8 cellular contexts compared by ENCODE assay signal in genomic region chr7:152025937-152026890, GRCh38. TPM values are rescaled to one million over a fixed set of nuclear protein-coding genes. Genes with fewer than 3 reads are reported as not detected.
DNase-seq lines count a peak whose midpoint lies in the region; ATAC-seq and TF ChIP-seq lines count a peak whose summit lies in the region.

No MANE protein-coding gene starts in this region.

- no peak overlapping the region for H2BK120ac ChIP-seq in IMR-90 (ENCODE audit: low read depth, low read length)

- H2BK15ac ChIP-seq in IMR-90 (ENCODE audit: low read depth, low read length), result no peak overlapping the region

- no peak for DNase-seq in BJ (ENCODE audit: low read depth)
- DNase-seq in IMR-90, result no peak
- DNase-seq in choroid plexus epithelial cell (ENCODE audit: low read depth), result peak; percentile 2
- no peak for DNase-seq in naive thymus-derived CD4-positive, alpha-beta T cell
- DNase-seq in SKM-1 (lab: John Stamatoyannopoulos, UW; ENCODE audit: unreplicated experiment), result no peak
- no peak for DNase-seq in NCI-H146 treated with DMSO at 0.1 percent for 48 hours (lab: John Stamatoyannopoulos, UW; ENCODE audit: unreplicated experiment)
- no peak for DNase-seq in ecto neural progenitor cell (ENCODE audit: low spot score)
- DNase-seq in HK-2 (ENCODE audit: unreplicated experiment), result no peak

- CTCF ChIA-PET in BJ (lab: Yijun Ruan, JAX) (interaction anchor here (1.0 to 1.3 kb wide), 3 partner anchors 12 to 144 kb away, joined by 3 to 4 read pairs (median 4); no protein-coding TSS in a partner anchor), IMR-90 (lab: Yijun Ruan, JAX) (no interaction called here)
- CTCF ChIA-PET in naive thymus-derived CD4-positive, alpha-beta T cell (lab: Charles Lee), result interaction anchor here (1.0 to 1.1 kb wide), 2 partner anchors 10 to 121 kb away, joined by 3 to 5 read pairs; no protein-coding TSS in a partner anchor

- H3K4me1 ChIP-seq in IMR-90 (ENCODE audit: control insufficient read depth, insufficient read depth, low read length), result peaks cover 5% of the 10 kb centered on the region
- H3K4me1 ChIP-seq in naive thymus-derived CD4-positive, alpha-beta T cell (ENCODE audit: control insufficient read depth in 2 of 2, insufficient read depth in 2 of 2, low read length in 2 of 2), result peaks cover 7 to 22% of the 10 kb centered on the region in 2 donors

- H3K79me1 ChIP-seq in IMR-90 (ENCODE audit: low read depth in 1 of 2, low read length in 2 of 2), result peaks cover 8 to 14% of the 10 kb centered on the region in 2 experiments

- H3K23ac ChIP-seq in IMR-90 (ENCODE audit: low read depth, low read length), result peak overlapping the region; percentile 59

- H3K27ac ChIP-seq in IMR-90 (ENCODE audit: insufficient read depth, low read length), result peak overlapping the region; percentile 66; the same call in 1 of the 2 replicates
- peak overlapping the region; percentile 88 for H3K27ac ChIP-seq in naive thymus-derived CD4-positive, alpha-beta T cell (ENCODE audit: low read depth, low read length)

- H3K4me3 ChIP-seq in BJ (ENCODE audit: low read depth, low read length) (peak overlapping the region; percentile 73), IMR-90 (ENCODE audit: insufficient read depth, low read depth, low read length) (peak overlapping the region; percentile 88), choroid plexus epithelial cell (ENCODE audit: low read depth, low read length) (peak overlapping the region; percentile 88)
- peak overlapping the region; percentile 75 for H3K4me3 ChIP-seq in naive thymus-derived CD4-positive, alpha-beta T cell (ENCODE audit: low read length)

- H3K4me2 ChIP-seq in IMR-90 (ENCODE audit: low read depth, low read length), result peak overlapping the region; percentile 84

- H3K56ac ChIP-seq in IMR-90 (ENCODE audit: extremely low read depth, insufficient read depth, low read length), result peak overlapping the region; percentile 28; the same call in 1 of the 2 replicates

- dilution Hi-C loops in IMR-90 (cut with HindIII; ENCODE audit: low sequenced_read_pairs, unreplicated experiment), result no loop called here

- 7% methylated on average over 9 of the region's 41 CpGs; no CpG with 5 or more reads in 1 of the 2 experiments for WGBS in IMR-90 (ENCODE audit: extremely low coverage in 2 of 2, insufficient read length in 1 of 2), 2 experiments

- no peak overlapping the region for H3K18ac ChIP-seq in IMR-90 (ENCODE audit: low read depth, low read length)

- in situ Hi-C loops in IMR-90 (cut with MboI; ENCODE audit: low sequenced_read_pairs), result no loop called here

- peak overlapping the region; percentile 57; the same call in 1 of the 2 replicates for H4K91ac ChIP-seq in IMR-90 (ENCODE audit: insufficient read depth, low read depth, low read length)

- intact Hi-C loops in IMR-90 (cut with micrococcal nuclease), result loop anchor here (5.0 kb wide), 1 partner anchor 121 kb away; no protein-coding TSS in a partner anchor
- intact Hi-C loops in naive thymus-derived CD4-positive, alpha-beta T cell (cut with micrococcal nuclease), result loop anchor here (1.0 to 10.0 kb wide), 15 partner anchors 81 to 735 kb away; partner anchors contain the start of genes PRKAG2 (in 2 of the 2), KMT2C (in 1 of the 2) and XRCC2 (in 1 of the 2)

- TF ChIP-seq POLR2A in IMR-90 (IDR thresholded peaks at IDR 0.05; ENCODE audit: low read depth, low read length), result no peak

- no peaks in the 10 kb centered on the region for H3K9me3 ChIP-seq in IMR-90 (ENCODE audit: control insufficient read depth, insufficient read depth, low read length)
- no peaks in the 10 kb centered on the region for H3K9me3 ChIP-seq in naive thymus-derived CD4-positive, alpha-beta T cell (ENCODE audit: control insufficient read depth in 2 of 3, low read length in 3 of 3)

- no peak for ATAC-seq in IMR-90 (ENCODE audit: low read depth)
- no peak for ATAC-seq in naive thymus-derived CD4-positive, alpha-beta T cell

- POLR2A ChIA-PET in BJ (lab: Charles Lee), result no interaction called here
- POLR2A ChIA-PET in IMR-90 (lab: Charles Lee; ENCODE audit: unreplicated experiment), result no interaction called here
- POLR2A ChIA-PET in naive thymus-derived CD4-positive, alpha-beta T cell (lab: Charles Lee), result interaction anchor here (0.6 to 2.5 kb wide), 3 partner anchors 20 to 149 kb away, joined by 3 to 8 read pairs (median 6); partner anchors contain the start of gene PRKAG2

- H3K9ac ChIP-seq in IMR-90 (ENCODE audit: low read depth, low read length), result peak overlapping the region; percentile 77

- no peak overlapping the region for H2BK20ac ChIP-seq in IMR-90 (ENCODE audit: low read depth, low read length)

- peak overlapping the region; percentile 89 for H3K14ac ChIP-seq in IMR-90 (replicated peaks; ENCODE audit: low read depth, low read length)

- no peak overlapping the region for H2BK5ac ChIP-seq in IMR-90 (ENCODE audit: low read depth, low read length, poor library complexity, severe bottlenecking)

- H4K8ac ChIP-seq in IMR-90 (ENCODE audit: low read depth in 2 of 2, low read length in 2 of 2), result peak overlapping the region in 1 of 2 experiments; percentile 63; a peak in 2 of 4 replicates

- peaks cover 14 to 54% (median 48%) of the 10 kb centered on the region in 7 donors for H3K4me1 Mint-ChIP-seq in naive thymus-derived CD4-positive, alpha-beta T cell

- no peak overlapping the region; the same call in 1 of the 2 replicates for H4K5ac ChIP-seq in IMR-90 (ENCODE audit: low read depth, low read length)

- H2AK5ac ChIP-seq in IMR-90 (ENCODE audit: low read depth, low read length), result no peak overlapping the region

- H2AFZ ChIP-seq in IMR-90 (replicated peaks; ENCODE audit: low read length, poor library complexity), result peak overlapping the region; percentile 91

- H3K27ac Mint-ChIP-seq in naive thymus-derived CD4-positive, alpha-beta T cell, result peak overlapping the region in 8 of 9 donors; percentile 22 to 95 (median 85)

- no peaks in the 10 kb centered on the region for H4K20me1 ChIP-seq in IMR-90 (ENCODE audit: insufficient read depth, low read length)

- TSS peak; percentile 32 for BruUV-seq in IMR-90 (replicated peaks; lab: Mats Ljungman, UMichigan)

- peak overlapping the region; percentile 80 to 89 (median 86) for H3K4me3 Mint-ChIP-seq in naive thymus-derived CD4-positive, alpha-beta T cell

- H3K36me3 Mint-ChIP-seq in naive thymus-derived CD4-positive, alpha-beta T cell, result peaks cover 0 to 29% (median 21%) of the 10 kb centered on the region in 5 donors

- peaks cover 3% of the 10 kb centered on the region for H3K36me3 ChIP-seq in BJ (ENCODE audit: control insufficient read depth, insufficient read depth, low read length)
- H3K36me3 ChIP-seq in IMR-90 (ENCODE audit: control insufficient read depth, insufficient read depth, low read length), result peaks cover 6% of the 10 kb centered on the region; the same call in 1 of the 2 replicates
- H3K36me3 ChIP-seq in naive thymus-derived CD4-positive, alpha-beta T cell (ENCODE audit: control insufficient read depth in 2 of 3, insufficient read depth in 3 of 3, low read length in 3 of 3), result no peaks in the 10 kb centered on the region

- no peaks in the 10 kb centered on the region for H3K27me3 ChIP-seq in BJ (ENCODE audit: control insufficient read depth, insufficient read depth, low read length)
- peaks cover 5% of the 10 kb centered on the region for H3K27me3 ChIP-seq in IMR-90 (ENCODE audit: control insufficient read depth, insufficient read depth, low read length)
- H3K27me3 ChIP-seq in naive thymus-derived CD4-positive, alpha-beta T cell (ENCODE audit: control insufficient read depth in 2 of 2, insufficient read depth in 2 of 2, low read length in 2 of 2), result no peaks in the 10 kb centered on the region

- TF ChIP-seq CTCF in BJ (IDR thresholded peaks at IDR 0.05; ENCODE audit: insufficient read depth, low read depth, low read length) (no peak), IMR-90 (conservative IDR thresholded peaks at IDR 0.05; ENCODE audit: low read depth, low read length) (no peak), choroid plexus epithelial cell (conservative IDR thresholded peaks at IDR 0.05; ENCODE audit: low read depth, low read length) (no peak)

- peaks cover 0 to 11% (median 0%) of the 10 kb centered on the region in 5 donors for H3K27me3 Mint-ChIP-seq in naive thymus-derived CD4-positive, alpha-beta T cell

- peak overlapping the region; percentile 87 for H2AK9ac ChIP-seq in IMR-90 (replicated peaks; ENCODE audit: low read depth, low read length, poor library complexity)

- H3K4ac ChIP-seq in IMR-90 (ENCODE audit: low read depth, low read length), result peak overlapping the region; percentile 71

- peaks cover 0 to 3% (median 0%) of the 10 kb centered on the region in 11 donors for H3K9me3 Mint-ChIP-seq in naive thymus-derived CD4-positive, alpha-beta T cell

- peaks cover 6% of the 10 kb centered on the region; the same call in 1 of the 2 replicates for H3K9me1 ChIP-seq in IMR-90 (ENCODE audit: insufficient read depth, low read length)

- no peak for TF ChIP-seq RAD21 in IMR-90 (IDR thresholded peaks at IDR 0.05; ENCODE audit: low read length)

TF ChIP-seq in IMR-90, 13 proteins besides CTCF, POLR2A, EP300 and RAD21 (continues in another document):
- TF ChIP-seq RFX5 (IDR thresholded peaks at IDR 0.05; ENCODE audit: low read depth, low read length) (no peak), RCOR1 (IDR thresholded peaks at IDR 0.05; ENCODE audit: insufficient replicate concordance, low read length) (no peak), SMC3 (IDR thresholded peaks at IDR 0.05; ENCODE audit: low read depth, low read length) (no peak), USF2 (IDR thresholded peaks at IDR 0.05; ENCODE audit: low read depth, low read length) (no peak), BHLHE40 (IDR thresholded peaks at IDR 0.05; ENCODE audit: low read depth, low read length) (no peak), CHD1 (IDR thresholded peaks at IDR 0.05; ENCODE audit: low read depth, low read length) (no peak), FOS (IDR thresholded peaks at IDR 0.05; ENCODE audit: low read depth, low read length) (no peak)

RNA-seq across cellular contexts. Expression of gene GALNT11, which starts 0.7 kb away (rescaled TPM):
- 18.7 and 28.8 TPM in 2 replicates for polyA plus RNA-seq in BJ (2011; rRNA removed)
- polyA minus RNA-seq in BJ (2011; rRNA and poly(A)+ RNA removed), result 7.7 and 9.3 TPM in 2 replicates
- 24.4 and 31.9 TPM in 2 replicates for total RNA-seq in IMR-90 (2012; rRNA removed)
- 23.2 and 29.3 TPM in 2 replicates for polyA plus RNA-seq in IMR-90 (2012; rRNA removed)
- polyA plus RNA-seq in IMR-90 (2012; cell fraction: cytosol; rRNA removed), result 17.7 TPM in 2 replicates
- polyA plus RNA-seq in IMR-90 (2012; cell fraction: nucleus; rRNA removed; ENCODE audit: low replicate concordance), result 12.2 and 40.3 TPM in 2 replicates
- 10 to 100 TPM; 16.0 to 29.5 (median 17.9) TPM for total RNA-seq in naive thymus-derived CD4-positive, alpha-beta T cell
- 10 to 100 TPM; 28.6 to 41.3 TPM for polyA plus RNA-seq in naive thymus-derived CD4-positive, alpha-beta T cell
